ENCODE assay signal across 28 cellular contexts in the genomic region with DNA sequence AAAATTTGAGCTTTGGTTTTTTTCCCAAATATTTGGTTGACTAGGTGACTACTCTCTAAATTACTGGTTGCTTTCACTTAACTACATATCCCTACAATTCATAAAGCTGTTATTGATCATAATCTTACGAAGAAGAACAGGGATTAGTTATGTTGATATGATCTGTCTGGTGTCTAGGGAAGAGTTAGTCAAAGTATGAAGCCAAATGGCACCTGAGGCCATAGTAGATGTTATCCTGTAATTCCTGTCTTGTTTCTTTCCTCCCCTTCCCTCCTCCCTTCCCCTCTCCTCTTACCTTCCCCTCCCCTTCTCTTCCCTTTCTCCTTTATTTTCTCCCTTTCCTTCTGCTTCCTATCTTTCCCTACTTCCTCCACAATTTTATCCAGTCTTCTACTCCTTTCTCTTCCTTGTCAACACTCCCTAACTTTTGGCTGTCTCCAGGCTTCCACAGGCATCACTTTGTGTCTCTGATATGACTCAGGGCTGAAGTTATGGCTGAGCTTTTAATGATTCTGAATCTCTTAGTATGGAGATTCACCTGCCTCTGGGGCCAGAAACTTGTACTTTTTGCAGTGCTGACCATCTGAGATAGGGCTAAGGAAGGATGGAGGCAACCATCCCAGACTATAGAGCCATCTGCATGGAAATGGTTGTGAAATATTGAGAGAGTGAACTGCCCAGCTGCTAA.
"Had no signal": no experiment of that assay in that cellular context is flagged by ENCODE, and none has a peak within 500 bp of the region (broad histone marks: within the 10 kb centered on the region; RNA-seq: fewer than 3 reads in every experiment).

No MANE protein-coding gene starts in this region.

- FAIRE-seq: bronchial epithelial cell had no signal

- H3K4me3 ChIP-seq: adrenal gland, SK-N-MC had no signal

- ATAC-seq: activated CD8-positive, alpha-beta T cell treated with anti-CD3 and anti-CD28 coated beads for 36 hours; activated naive CD4-positive, alpha-beta T cell treated with anti-CD3 and anti-CD28 coated beads, Interleukin-2, amount 50 U/mL, for 72 hours had no signal

- H3K9me3 ChIP-seq: adrenal gland had no signal

- H3K4me1 ChIP-seq: adrenal gland had no signal

- DNase-seq: activated CD4-positive, alpha-beta T cell treated with anti-CD3 and anti-CD28 coated beads, Interleukin-2, amount 10 ng/mL, durations not matched to agents 24 days and 14 days; activated CD4-positive, alpha-beta T cell treated with anti-CD3 and anti-CD28 coated beads, Interleukin-2, amount 50 U/mL, for 4 hours; activated CD8-positive, alpha-beta T cell treated with anti-CD3 and anti-CD28 coated beads for 36 hours; activated gamma-delta T cell treated with Interleukin-2 at 50 U/mL for 16 hours; activated naive CD4-positive, alpha-beta T cell treated with anti-CD3 and anti-CD28 coated beads for 36 hours; activated T-cell treated with anti-CD3 and anti-CD28 coated beads, Interleukin-2, amount 50 U/mL, for 24 hours; adrenal gland; caudate nucleus; cerebellar nuclear complex; Kasumi-1; MM.1S; MV-4-11; NCI-H1092; NCI-H1436 treated with DMSO at 0.1 percent for 48 hours; NCI-H187; NCI-H2029 treated with DMSO at 0.1 percent for 48 hours; NCI-H2107; NCI-H2171; NCI-H510A; NCI-H526; NCI-H748 treated with DMSO at 0.1 percent for 48 hours; NK-92 treated with Interleukin-12 subunit alpha and Interleukin-12 subunit beta, amount 100 ng/mL, for 24 hours; Right ventricle myocardium superior; T1000; WERI-Rb-1 had no signal

- H3K27me3 ChIP-seq: adrenal gland had no signal

- H3K36me3 ChIP-seq: adrenal gland, WERI-Rb-1 had no signal

- H3K27ac ChIP-seq: adrenal gland, SK-N-MC, WERI-Rb-1 had no signal
